ENCODE assay signal across 21 cellular contexts in genomic region chr10:73655257-73655989, GRCh38. TPM values are rescaled to one million over a fixed set of nuclear protein-coding genes. Genes with fewer than 3 reads are reported as not detected.
DNase-seq lines count a peak whose midpoint lies in the region; ATAC-seq, FAIRE-seq and TF ChIP-seq lines count a peak whose summit lies in the region.
"Had no signal": no experiment of that assay in that cellular context is flagged by ENCODE, and none has a peak within 500 bp of the region (broad histone marks: within the 10 kb centered on the region; RNA-seq: fewer than 3 reads in every experiment).

No MANE protein-coding gene starts in this region.

- FAIRE-seq in HepG2 (lab: Jason Lieb, UNC), result no peak
- FAIRE-seq: endothelial cell of umbilical vein, GM19239, TTC549 had no signal

- no peaks in the 10 kb centered on the region for H3K9me3 ChIP-seq in HepG2 (ENCODE audit: low read length)
- no peaks in the 10 kb centered on the region for H3K9me3 ChIP-seq in right lobe of liver
- no peaks in the 10 kb centered on the region for H3K9me3 ChIP-seq in ascending aorta
- H3K9me3 ChIP-seq in upper lobe of right lung, result no peaks in the 10 kb centered on the region
- H3K9me3 ChIP-seq: adrenal gland had no signal

- H3K27me3 ChIP-seq in HepG2 (ENCODE audit: control insufficient read depth in 1 of 2, insufficient read depth in 2 of 2, low read length in 2 of 2), result peaks cover 0 to 6% of the 10 kb centered on the region in 2 experiments; a peak in 1 of 5 replicates
- no peaks in the 10 kb centered on the region for H3K27me3 ChIP-seq in right lobe of liver
- no peaks in the 10 kb centered on the region for H3K27me3 ChIP-seq in ascending aorta
- H3K27me3 ChIP-seq in upper lobe of right lung, result no peaks in the 10 kb centered on the region
- H3K27me3 ChIP-seq: adrenal gland had no signal

- in situ Hi-C loops in HepG2 (cut with HindIII; ENCODE audit: extremely low pct_ligation_motif_present, low pct_unique_long_range_greater_than_20kb), result no loop called here
- in situ Hi-C loops in G401 (cut with HindIII; ENCODE audit: low sequenced_read_pairs), result no loop called here

- intact Hi-C loops in HepG2 (cut with micrococcal nuclease; ENCODE audit: unreplicated experiment) (no loop called here), right lobe of liver (cut with DNase I) (no loop called here), ascending aorta (cut with DNase I) (no loop called here), left colon (cut with DNase I, micrococcal nuclease) (no loop called here), upper lobe of right lung (cut with DNase I) (no loop called here)

- no peak for TF ChIP-seq EP300 in HepG2 (IDR thresholded peaks at IDR 0.05; ENCODE audit: low read depth in 2 of 2, low read length in 2 of 2)
- TF ChIP-seq EP300 in HepG2 (CRISPR knock-in tag; IDR thresholded peaks at IDR 0.05; ENCODE audit: borderline replicate concordance), result no peak

- H3K27ac ChIP-seq in HepG2 (ENCODE audit: extremely low read length, insufficient read depth, low read length) (no peak overlapping the region), right lobe of liver (no peak overlapping the region), ascending aorta (peak overlapping the region; percentile 63 to 74), upper lobe of right lung (peak overlapping the region; percentile 30)
- H3K27ac ChIP-seq: KMS-11 had no signal

- peak overlapping the region; percentile 20; the same call in 1 of the 2 replicates for H3K4me2 ChIP-seq in HepG2 (ENCODE audit: low read depth, low read length)
- H3K4me2 ChIP-seq: KMS-11 had no signal

- H2AFZ ChIP-seq in HepG2 (ENCODE audit: low read length), result no peak overlapping the region

- WGBS in HepG2 (ENCODE audit: low lambda C conversion rate), result 28% methylated on average over 12 of the region's 12 CpGs
- 55% methylated on average over 6 of the region's 12 CpGs for WGBS in right lobe of liver (ENCODE audit: insufficient coverage, low coverage, low lambda C conversion rate, missing lambda C conversion rate)

- TF ChIP-seq POLR2A in HepG2 (IDR thresholded peaks at IDR 0.05; ENCODE audit: insufficient read depth in 1 of 2, low read depth in 2 of 2, low read length in 2 of 2) (no peak), right lobe of liver (IDR thresholded peaks at IDR 0.05) (no peak)

- H4K20me1 ChIP-seq in HepG2 (ENCODE audit: insufficient read depth, low read length), result no peaks in the 10 kb centered on the region

- H3K36me3 ChIP-seq in HepG2 (replicated peaks in 1 of 2; ENCODE audit: control insufficient read depth in 1 of 2, insufficient read depth in 2 of 2, low read length in 2 of 2) (no peaks in the 10 kb centered on the region), right lobe of liver (no peaks in the 10 kb centered on the region), ascending aorta (no peaks in the 10 kb centered on the region), upper lobe of right lung (no peaks in the 10 kb centered on the region)
- H3K36me3 ChIP-seq: adrenal gland had no signal

- POLR2A ChIA-PET in HepG2 (lab: Yijun Ruan, JAX), result no interaction called here

- TF ChIP-seq CTCF in HepG2 (CRISPR knock-in tag; IDR thresholded peaks at IDR 0.05) (no peak), right lobe of liver (IDR thresholded peaks at IDR 0.05) (no peak), ascending aorta (IDR thresholded peaks at IDR 0.05) (no peak), upper lobe of right lung (IDR thresholded peaks at IDR 0.05) (no peak)

- no TSS peak for BruUV-seq in HepG2 (replicated peaks; lab: Mats Ljungman, UMichigan)

- H3K9ac ChIP-seq in HepG2 (ENCODE audit: insufficient read depth, low read depth, low read length), result no peak overlapping the region
- H3K9ac ChIP-seq: KMS-11 had no signal

- ATAC-seq in HepG2 (no peak), right lobe of liver (no peak), left colon (peak; percentile 93), upper lobe of right lung (no peak)
- ATAC-seq: CD8-positive, alpha-beta T cell had no signal

- H3K4me3 ChIP-seq in HepG2 (replicated peaks in 1 of 3; ENCODE audit: insufficient read depth in 1 of 3, low read depth in 2 of 3, low read length in 3 of 3) (no peak overlapping the region), right lobe of liver (no peak overlapping the region), ascending aorta (no peak overlapping the region), upper lobe of right lung (no peak overlapping the region)
- H3K4me3 ChIP-seq: adrenal gland had no signal

- TF ChIP-seq RAD21 in HepG2 (CRISPR knock-in tag; IDR thresholded peaks at IDR 0.05), result no peak

- DNase-seq in HepG2 (ENCODE audit: low spot score) (no peak), right lobe of liver (no peak), ascending aorta (ENCODE audit: low spot score in 2 of 2) (no peak), left colon (peak in 1 of 2 donors; percentile 45), upper lobe of right lung (no peak), G401 (ENCODE audit: low spot score) (no peak), NCI-H1930 (lab: John Stamatoyannopoulos, UW) (no peak)
- DNase-seq in stimulated activated CD8-positive, alpha-beta memory T cell treated with anti-CD3 and anti-CD28 coated beads, Interleukin-4, amount 100 ng/mL, for 48 hours, result no peak
- DNase-seq: ACHN; activated CD4-positive, alpha-beta T cell treated with anti-CD3 and anti-CD28 coated beads, Interleukin-2, amount 50 U/mL, for 48 hours; CD8-positive, alpha-beta T cell; NCI-H1694 treated with DMSO at 0.1 percent for 48 hours; NCI-H446 had no signal

- CTCF ChIA-PET in HepG2 (lab: Yijun Ruan, JAX; ENCODE audit: low intra/inter-chr PET ratio, low total read pairs), result no interaction called here

- H3K79me2 ChIP-seq in HepG2 (ENCODE audit: insufficient read depth, low read length), result no peaks in the 10 kb centered on the region

- H3K4me1 ChIP-seq in HepG2 (ENCODE audit: insufficient read depth, low read length) (0 out of 2 replicates have a peak, but pooled peaks cover 5% of the 10 kb centered on the region), right lobe of liver (no peaks in the 10 kb centered on the region), ascending aorta (peaks cover 5 to 11% of the 10 kb centered on the region in 2 donors), upper lobe of right lung (no peaks in the 10 kb centered on the region)
- H3K4me1 ChIP-seq: adrenal gland had no signal

RNA-seq across cellular contexts. Expression of gene SYNPO2L, which starts 0.4 kb away (rescaled TPM):
- total RNA-seq in HepG2 (2016; rRNA removed; fragmentation: Illumina TruSeq; extraction: Trizol) (not detected in 2 replicates), right lobe of liver (under 1 TPM in 4 of 6 experiments, not detected in 2; 0.06 to 0.35 (median 0.20) TPM), ascending aorta (not detected), left colon (not detected), upper lobe of right lung (5.9 TPM)
- not detected in 2 replicates for total RNA-seq in HepG2 (2016; cell fraction: cytosol; rRNA removed; fragmentation: Illumina TruSeq; extraction: Trizol; ENCODE audit: low read depth)
- total RNA-seq in HepG2 (2016; cell fraction: insoluble cytoplasmic fraction; rRNA removed; fragmentation: Illumina TruSeq; extraction: Trizol), result not detected in 2 replicates
- not detected in 2 replicates for total RNA-seq in HepG2 (2016; cell fraction: membrane; rRNA removed; fragmentation: Illumina TruSeq; extraction: Trizol)
- not detected in 2 replicates for total RNA-seq in HepG2 (2016; cell fraction: nucleus; rRNA removed; fragmentation: Illumina TruSeq; extraction: Trizol)
- polyA plus RNA-seq in HepG2 (2011; rRNA removed), result not detected in 2 replicates
- polyA plus RNA-seq in HepG2 (2011; cell fraction: cytosol; rRNA removed), result not detected in 2 replicates
- polyA plus RNA-seq in HepG2 (2011; cell fraction: nucleus; rRNA removed), result 0.05 TPM in 1 of 2 replicates, not detected in the other
- not detected in 2 replicates for polyA plus RNA-seq in HepG2 (2012)
- polyA plus RNA-seq in HepG2 (2016; cell fraction: cytosol; fragmentation: Illumina TruSeq; extraction: Trizol; ENCODE audit: low read depth), result not detected in 2 replicates
- polyA plus RNA-seq in HepG2 (2016; cell fraction: insoluble cytoplasmic fraction; fragmentation: Illumina TruSeq; extraction: Trizol; ENCODE audit: low read depth), result not detected in 2 replicates
- polyA plus RNA-seq in HepG2 (2016; cell fraction: membrane; fragmentation: Illumina TruSeq; extraction: Trizol; ENCODE audit: low read depth), result not detected in 2 replicates
- 0.11 TPM in 1 of 2 replicates, not detected in the other for polyA plus RNA-seq in HepG2 (2016; cell fraction: nucleus; fragmentation: Illumina TruSeq; extraction: Trizol; ENCODE audit: insufficient read depth, low read depth)
- not detected in 2 replicates for polyA minus RNA-seq in HepG2 (2011; rRNA and poly(A)+ RNA removed; ENCODE audit: low replicate concordance)
- polyA minus RNA-seq in HepG2 (2011; cell fraction: cytosol; rRNA and poly(A)+ RNA removed), result not detected in 2 replicates
- polyA minus RNA-seq in HepG2 (2011; cell fraction: nucleus; rRNA and poly(A)+ RNA removed), result not detected in 2 replicates
- not detected in 2 replicates for total RNA-seq in G401 (2014; rRNA removed; shearing (Covaris generic))
- total RNA-seq: CD8-positive, alpha-beta T cell; Daoy; endothelial cell of umbilical vein; kidney epithelial cell; osteocyte had no signal
- polyA plus RNA-seq: endothelial cell of umbilical vein had no signal

RNA-seq across cellular contexts. Expression of gene MYOZ1, which starts 14.1 kb away (rescaled TPM):
- total RNA-seq in HepG2 (2016; rRNA removed; fragmentation: Illumina TruSeq; extraction: Trizol) (not detected in 2 replicates), right lobe of liver (1 to 10 TPM in 1 of 6 experiments, under 1 TPM in 1, not detected in 4; 0.74 to 1.1 TPM), ascending aorta (8.5 TPM), left colon (not detected), upper lobe of right lung (5.2 TPM)
- not detected in 2 replicates for total RNA-seq in HepG2 (2016; cell fraction: cytosol; rRNA removed; fragmentation: Illumina TruSeq; extraction: Trizol; ENCODE audit: low read depth)
- not detected in 2 replicates for total RNA-seq in HepG2 (2016; cell fraction: insoluble cytoplasmic fraction; rRNA removed; fragmentation: Illumina TruSeq; extraction: Trizol)
- not detected in 2 replicates for total RNA-seq in HepG2 (2016; cell fraction: membrane; rRNA removed; fragmentation: Illumina TruSeq; extraction: Trizol)
- total RNA-seq in HepG2 (2016; cell fraction: nucleus; rRNA removed; fragmentation: Illumina TruSeq; extraction: Trizol), result not detected in 2 replicates
- polyA plus RNA-seq in HepG2 (2011; rRNA removed), result not detected in 2 replicates
- polyA plus RNA-seq in HepG2 (2011; cell fraction: cytosol; rRNA removed), result not detected in 2 replicates
- not detected in 2 replicates for polyA plus RNA-seq in HepG2 (2011; cell fraction: nucleus; rRNA removed)
- polyA plus RNA-seq in HepG2 (2012), result not detected in 2 replicates
- not detected in 2 replicates for polyA plus RNA-seq in HepG2 (2016; cell fraction: cytosol; fragmentation: Illumina TruSeq; extraction: Trizol; ENCODE audit: low read depth)
- not detected in 2 replicates for polyA plus RNA-seq in HepG2 (2016; cell fraction: insoluble cytoplasmic fraction; fragmentation: Illumina TruSeq; extraction: Trizol; ENCODE audit: low read depth)
- not detected in 2 replicates for polyA plus RNA-seq in HepG2 (2016; cell fraction: membrane; fragmentation: Illumina TruSeq; extraction: Trizol; ENCODE audit: low read depth)
- not detected in 2 replicates for polyA plus RNA-seq in HepG2 (2016; cell fraction: nucleus; fragmentation: Illumina TruSeq; extraction: Trizol; ENCODE audit: insufficient read depth, low read depth)
- polyA minus RNA-seq in HepG2 (2011; rRNA and poly(A)+ RNA removed; ENCODE audit: low replicate concordance), result not detected in 2 replicates
- not detected in 2 replicates for polyA minus RNA-seq in HepG2 (2011; cell fraction: cytosol; rRNA and poly(A)+ RNA removed)
- not detected in 2 replicates for polyA minus RNA-seq in HepG2 (2011; cell fraction: nucleus; rRNA and poly(A)+ RNA removed)
- total RNA-seq in G401 (2014; rRNA removed; shearing (Covaris generic)), result 1.2 TPM in 1 of 2 replicates, not detected in the other
- total RNA-seq: CD8-positive, alpha-beta T cell; Daoy; endothelial cell of umbilical vein had no signal
- polyA plus RNA-seq: endothelial cell of umbilical vein had no signal

RNA-seq across cellular contexts. Expression of gene AGAP5, which starts 42.5 kb away (rescaled TPM):
- 2.4 and 5.3 TPM in 2 replicates for total RNA-seq in HepG2 (2016; rRNA removed; fragmentation: Illumina TruSeq; extraction: Trizol)
- total RNA-seq in HepG2 (2016; cell fraction: cytosol; rRNA removed; fragmentation: Illumina TruSeq; extraction: Trizol; ENCODE audit: low read depth), result 11.4 and 13.8 TPM in 2 replicates
- total RNA-seq in HepG2 (2016; cell fraction: insoluble cytoplasmic fraction; rRNA removed; fragmentation: Illumina TruSeq; extraction: Trizol), result 2.6 and 5.2 TPM in 2 replicates
- total RNA-seq in HepG2 (2016; cell fraction: membrane; rRNA removed; fragmentation: Illumina TruSeq; extraction: Trizol), result 6.0 and 7.5 TPM in 2 replicates
- 7.7 and 8.0 TPM in 2 replicates for total RNA-seq in HepG2 (2016; cell fraction: nucleus; rRNA removed; fragmentation: Illumina TruSeq; extraction: Trizol)
- 7.9 and 8.7 TPM in 2 replicates for polyA plus RNA-seq in HepG2 (2011; rRNA removed)
- polyA plus RNA-seq in HepG2 (2011; cell fraction: cytosol; rRNA removed), result 2.3 and 2.9 TPM in 2 replicates
- polyA plus RNA-seq in HepG2 (2011; cell fraction: nucleus; rRNA removed), result 29.4 and 34.8 TPM in 2 replicates
- 4.3 and 4.9 TPM in 2 replicates for polyA plus RNA-seq in HepG2 (2012)
- polyA plus RNA-seq in HepG2 (2016; cell fraction: cytosol; fragmentation: Illumina TruSeq; extraction: Trizol; ENCODE audit: low read depth), result 0.55 and 0.72 TPM in 2 replicates
- polyA plus RNA-seq in HepG2 (2016; cell fraction: insoluble cytoplasmic fraction; fragmentation: Illumina TruSeq; extraction: Trizol; ENCODE audit: low read depth), result 0.89 and 2.3 TPM in 2 replicates
- polyA plus RNA-seq in HepG2 (2016; cell fraction: membrane; fragmentation: Illumina TruSeq; extraction: Trizol; ENCODE audit: low read depth), result 0.94 and 1.8 TPM in 2 replicates
- polyA plus RNA-seq in HepG2 (2016; cell fraction: nucleus; fragmentation: Illumina TruSeq; extraction: Trizol; ENCODE audit: insufficient read depth, low read depth), result 25.7 and 29.4 TPM in 2 replicates
- polyA minus RNA-seq in HepG2 (2011; rRNA and poly(A)+ RNA removed; ENCODE audit: low replicate concordance), result 2.0 and 5.8 TPM in 2 replicates
- 2.1 and 2.5 TPM in 2 replicates for polyA minus RNA-seq in HepG2 (2011; cell fraction: cytosol; rRNA and poly(A)+ RNA removed)
- 10.9 TPM in 2 replicates for polyA minus RNA-seq in HepG2 (2011; cell fraction: nucleus; rRNA and poly(A)+ RNA removed)
- total RNA-seq in right lobe of liver, result 1 to 10 TPM; 2.5 to 6.2 (median 4.5) TPM
- 0.32 TPM for total RNA-seq in ascending aorta
- 1 to 10 TPM; 8.0 to 9.8 TPM for total RNA-seq in left colon
- total RNA-seq in upper lobe of right lung, result 9.8 TPM
- total RNA-seq in G401 (2014; rRNA removed; shearing (Covaris generic)), result 0.55 and 1.5 TPM in 2 replicates

Comparison
In these comparisons a context has a peak if more than half of its experiments do, and no peak if none do; other contexts are left out.
1. H3K27ac ChIP-seq: peak in ascending aorta (2 of 2) and upper lobe of right lung (single experiment); none in HepG2 (single experiment) and right lobe of liver (0 of 3).